Comparison of ENCODE assay signal across 20 cellular contexts in the genomic region with DNA sequence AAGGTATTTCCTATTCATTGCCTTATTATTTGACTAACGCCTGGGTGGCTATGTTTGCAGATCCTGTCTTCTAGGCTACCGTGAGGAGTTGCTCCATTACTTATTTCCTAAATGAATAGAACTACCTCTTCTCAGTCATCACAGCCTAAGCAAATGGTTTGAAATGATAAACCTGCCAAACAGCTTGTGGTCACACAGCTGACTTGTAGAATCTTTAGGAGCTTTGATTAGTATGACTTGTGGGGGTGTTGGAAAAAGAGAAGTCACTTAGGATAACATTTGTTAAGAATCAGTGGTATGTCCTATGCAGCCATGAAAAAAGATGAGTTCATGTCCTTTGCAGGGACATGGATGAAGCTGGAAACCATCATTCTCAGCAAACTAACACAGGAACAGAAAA.
"Had no signal": no experiment of that assay in that cellular context is flagged by ENCODE, and none has a peak within 500 bp of the region (broad histone marks: within the 10 kb centered on the region; RNA-seq: fewer than 3 reads in every experiment).

No MANE protein-coding gene starts in this region.

- H3K27ac Mint-ChIP-seq: immature natural killer cell; naive thymus-derived CD4-positive, alpha-beta T cell had no signal

- DNase-seq: cortex of kidney; dorsolateral prefrontal cortex; effector CD8-positive, alpha-beta T cell; immature natural killer cell; kidney; left colon; left ventricle myocardium superior; mesenchymal stem cell; midbrain; naive thymus-derived CD4-positive, alpha-beta T cell; right cardiac atrium; stimulated activated CD4-positive, alpha-beta T cell treated with anti-CD3 and anti-CD28 coated beads, Interleukin-2, amount 100 ng/mL, for 48 hours; stimulated activated naive CD8-positive, alpha-beta T cell treated with anti-CD3 and anti-CD28 coated beads, Interleukin-15, Interleukin-2, amounts not matched to agents 100 U/mL and 50 U/mL, for 24 hours; tibial artery; upper lobe of left lung; uterus had no signal

- H3K4me3 ChIP-seq: dorsolateral prefrontal cortex, gastroesophageal sphincter, lung, smooth muscle cell, tibial artery, upper lobe of left lung, uterus had no signal

- H3K4me3 Mint-ChIP-seq: immature natural killer cell; naive thymus-derived CD4-positive, alpha-beta T cell had no signal

- H3K36me3 Mint-ChIP-seq: naive thymus-derived CD4-positive, alpha-beta T cell had no signal

- ATAC-seq: gastroesophageal sphincter; left colon; left ventricle myocardium superior; naive thymus-derived CD4-positive, alpha-beta T cell; right cardiac atrium; stimulated activated naive CD8-positive, alpha-beta T cell treated with anti-CD3 and anti-CD28 coated beads, Interleukin-15, Interleukin-2, amounts not matched to agents 100 U/mL and 50 U/mL, for 24 hours had no signal

- H3K4me1 ChIP-seq: gastroesophageal sphincter, tibial artery, upper lobe of left lung, uterus had no signal

- H3K9me3 ChIP-seq: gastroesophageal sphincter, neutrophil, tibial artery, upper lobe of left lung, uterus had no signal

- H3K27ac ChIP-seq: dorsolateral prefrontal cortex, gastroesophageal sphincter, neutrophil, tibial artery, upper lobe of left lung, uterus had no signal

- H3K36me3 ChIP-seq: gastroesophageal sphincter, neutrophil, tibial artery, upper lobe of left lung, uterus had no signal

- H3K27me3 ChIP-seq: dorsolateral prefrontal cortex, gastroesophageal sphincter, neutrophil, tibial artery, upper lobe of left lung, uterus had no signal

- H3K4me1 Mint-ChIP-seq: immature natural killer cell; naive thymus-derived CD4-positive, alpha-beta T cell had no signal

- H3K4me2 ChIP-seq: smooth muscle cell had no signal

- FAIRE-seq: kidney had no signal
